ENCODE assay signal across 8 cellular contexts in the genomic region with DNA sequence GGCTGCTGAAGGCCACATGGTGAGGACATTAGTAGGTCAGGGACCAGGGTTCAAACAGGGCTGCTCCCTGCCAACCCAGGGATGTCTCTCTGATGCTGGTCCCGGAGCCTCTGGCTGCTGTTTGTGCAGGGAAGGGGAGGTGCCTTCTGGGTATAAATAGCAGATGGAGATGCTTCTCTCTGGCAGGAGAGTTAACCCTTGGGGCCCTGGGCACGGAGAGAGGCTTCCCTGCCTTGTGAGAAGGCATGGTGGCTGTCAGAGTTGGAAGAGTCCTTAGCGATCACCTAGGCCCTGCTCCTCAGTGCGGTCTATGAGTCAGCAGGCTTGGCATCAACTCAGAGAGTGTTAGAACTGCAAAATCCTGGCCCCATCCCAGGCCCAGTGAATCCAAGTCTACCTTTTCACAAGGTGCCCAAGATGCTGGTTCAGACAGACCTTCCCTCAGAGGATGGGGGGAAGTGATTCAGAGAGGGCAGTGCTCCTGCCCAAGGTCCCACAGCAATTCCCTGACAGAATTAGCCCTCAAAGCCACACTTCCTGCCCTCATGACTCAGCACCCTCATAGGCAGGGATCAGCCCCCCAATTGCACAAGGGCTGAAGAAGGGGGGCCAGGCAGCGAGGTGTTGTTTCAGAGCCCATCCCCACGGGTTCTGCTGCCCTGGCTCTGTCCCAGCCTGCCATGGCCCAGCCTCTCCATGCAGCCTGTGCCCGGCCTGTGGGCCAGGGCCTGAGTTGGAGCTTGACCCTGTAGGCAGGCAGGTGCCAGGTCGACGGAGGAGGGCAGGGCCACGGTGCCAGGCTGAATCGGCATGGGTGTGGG. TPM values are rescaled to one million over a fixed set of nuclear protein-coding genes. Genes with fewer than 3 reads are reported as not detected.
A peak's percentile ranks its signal among the peaks of the same experiment; 100 is the strongest.
DNase-seq lines count a peak whose midpoint lies in the region; ATAC-seq, FAIRE-seq and TF ChIP-seq lines count a peak whose summit lies in the region.

No MANE protein-coding gene starts in this region.

- no peaks in the 10 kb centered on the region for H4K20me1 ChIP-seq in GM12878 (ENCODE audit: control insufficient read depth, insufficient read depth)

- H2AFZ ChIP-seq in GM12878 (ENCODE audit: control insufficient read depth, low read depth, low read length) = no peak overlapping the region

- TF ChIP-seq RAD21 in GM12878 (IDR thresholded peaks at IDR 0.05; ENCODE audit: insufficient read depth, low read depth, low read length) = no peak

- 36% methylated on average over 10 of the region's 11 CpGs for WGBS in GM12878 (ENCODE audit: insufficient coverage, insufficient replicate concordance, low lambda C conversion rate, missing lambda C conversion rate)

- RAD21 ChIA-PET in GM12878 (lab: Charles Lee; ENCODE audit: unreplicated experiment) = no interaction called here

- H3K9me3 ChIP-seq in AG04450 (ENCODE audit: control insufficient read depth, insufficient read depth, low read length) (no peaks in the 10 kb centered on the region), GM12878 (replicated peaks; ENCODE audit: control insufficient read depth, insufficient read depth, low read length) (no peaks in the 10 kb centered on the region)

- peak overlapping the region; percentile 61 for H3K27ac ChIP-seq in AG04450 (ENCODE audit: low read depth, low read length)
- H3K27ac ChIP-seq in GM12878 (ENCODE audit: control insufficient read depth, insufficient read depth) = no peak overlapping the region

- TF ChIP-seq CTCF in AG04450 (IDR thresholded peaks at IDR 0.05; ENCODE audit: low read depth, low read length) (no peak), LNCaP clone FGC (IDR thresholded peaks at IDR 0.05; ENCODE audit: control insufficient read depth, extremely low read depth, insufficient read depth) (no peak), GM12878 (IDR thresholded peaks at IDR 0.05 in 2 of 3, conservative IDR thresholded peaks at IDR 0.05 in 1 of 3; ENCODE audit: control insufficient read depth in 2 of 3, extremely low read depth in 1 of 3, insufficient read depth in 1 of 3, low read depth in 3 of 3, low read length in 3 of 3) (no peak)

- no peaks in the 10 kb centered on the region for H3K79me2 ChIP-seq in GM12878 (ENCODE audit: control insufficient read depth, insufficient read depth, low read length)

- no peak for FAIRE-seq in GM12878 (lab: Jason Lieb, UNC)

- CTCF ChIA-PET in AG04450 (lab: Charles Lee) (interaction anchor here (1.1 kb wide), 1 partner anchor 87 kb away, joined by 3 read pairs; no protein-coding TSS in a partner anchor), GM12878 (lab: Yijun Ruan, JAX) (no interaction called here)

- no peak overlapping the region for H3K4me2 ChIP-seq in GM12878 (ENCODE audit: control insufficient read depth, insufficient read depth)

- SMC1A ChIA-PET in GM12878 (lab: Charles Lee; ENCODE audit: uncharacterized antibody, unreplicated experiment) = no interaction called here

- no peak for TF ChIP-seq POLR2A in GM12878 (IDR thresholded peaks at IDR 0.05; ENCODE audit: low read depth, low read length)

- H3K4me3 ChIP-seq in AG04450 (ENCODE audit: low read depth, low read length) = peak overlapping the region; percentile 33
- no peak overlapping the region for H3K4me3 ChIP-seq in LNCaP clone FGC (ENCODE audit: low read depth, low read length)
- H3K4me3 ChIP-seq in GM12878 = no peak overlapping the region

- H3K36me3 ChIP-seq in GM12878 (ENCODE audit: control insufficient read depth in 2 of 2, insufficient read depth in 2 of 2, low read length in 1 of 2) = no peaks in the 10 kb centered on the region

- intact Hi-C loops in GM12878 (cut with micrococcal nuclease; ENCODE audit: unreplicated experiment) = no loop called here

- no peaks in the 10 kb centered on the region for H3K4me1 ChIP-seq in GM12878 (ENCODE audit: control insufficient read depth, insufficient read depth, low read length)

- no peak overlapping the region for H3K9ac ChIP-seq in GM12878 (ENCODE audit: control insufficient read depth, insufficient read depth, low read length)

- TF ChIP-seq EP300 in GM12878 (IDR thresholded peaks at IDR 0.05; ENCODE audit: borderline replicate concordance in 1 of 2, control insufficient read depth in 1 of 2, low read depth in 2 of 2, low read length in 2 of 2) = no peak

- in situ Hi-C loops in GM12878 (cut with MboI) = no loop called here

- peak; percentile 65 for DNase-seq in AG04450 (ENCODE audit: low read depth, low spot score)
- peak; percentile 72 for DNase-seq in LNCaP clone FGC (ENCODE audit: low read depth)
- no peak for DNase-seq in GM12878 (ENCODE audit: low read depth, low spot score)
- peak; percentile 77 for DNase-seq in left lobe of liver (ENCODE audit: low spot score)
- DNase-seq in Ammon's horn (ENCODE audit: low spot score) = no peak
- no peak for DNase-seq in effector CD4-positive, alpha-beta T cell

- H3K27me3 ChIP-seq in AG04450 (ENCODE audit: control insufficient read depth, insufficient read depth, low read length) (no peaks in the 10 kb centered on the region), GM12878 (replicated peaks in 1 of 2; ENCODE audit: control insufficient read depth in 2 of 2, insufficient read depth in 2 of 2, low read length in 1 of 2) (no peaks in the 10 kb centered on the region)

- POLR2A ChIA-PET in AG04450 (lab: Yijun Ruan, JAX) (no interaction called here), GM12878 (lab: Charles Lee) (no interaction called here)

- BruUV-seq in GM12878 (replicated peaks; lab: Mats Ljungman, UMichigan) = no TSS peak

- ATAC-seq in GM12878 (peak; percentile 40; the same call in 2 of the 3 replicates), left lobe of liver (peak; percentile 91), HG03571 (IDR thresholded peaks at IDR 0.05; ENCODE audit: unreplicated experiment) (no peak), GM18517 (IDR thresholded peaks at IDR 0.05; ENCODE audit: unreplicated experiment) (no peak)

TF ChIP-seq in GM12878, 131 proteins besides CTCF, POLR2A, EP300 and RAD21 (continues in another document):
- no peak for TF ChIP-seq MYC (IDR thresholded peaks at IDR 0.05; ENCODE audit: insufficient read depth, insufficient read length, insufficient replicate concordance, low read length, severe bottlenecking)
- no peak for TF ChIP-seq FOXM1 (IDR thresholded peaks at IDR 0.05; ENCODE audit: low read depth, low read length)

RNA-seq across cellular contexts. Expression of gene CAMK2A, which starts 25.6 kb away (rescaled TPM):
- polyA plus RNA-seq in AG04450 (2011; rRNA removed) (0.37 and 0.46 TPM in 2 replicates), GM12878 (2011; rRNA removed) (not detected in 2 replicates), GM12878 (2014; fragmentation: Illumina TruSeq; extraction: Trizol) (not detected in 2 replicates), GM12878 (2014; fragmentation: Nextera tagmentation; extraction: Ambion mirVana) (not detected), GM12878 (2014; rRNA removed) (not detected in 2 replicates), GM12878 (2016; fragmentation: Nextera tagmentation; extraction: Ambion mirVana) (not detected)
- 0.41 and 0.65 TPM in 2 replicates for polyA minus RNA-seq in AG04450 (2011; rRNA and poly(A)+ RNA removed)
- total RNA-seq in GM12878 (2013; cell fraction: nucleolus; rRNA removed) = not detected in 2 replicates
- total RNA-seq in GM12878 (2014; rRNA removed) (0.11 TPM in 1 of 2 replicates, not detected in the other), GM12878 (2014; rRNA removed; fragmentation: Illumina TruSeq; extraction: Trizol) (not detected in 2 replicates), GM12878 (2021) (not detected in 2 replicates), left lobe of liver (not detected)
- polyA plus RNA-seq in GM12878 (2011; ENCODE audit: low read depth) = not detected
- polyA plus RNA-seq in GM12878 (2011; cell fraction: cytosol; rRNA removed) = 0.03 TPM in 2 replicates
- 0.09 and 0.13 TPM in 2 replicates for polyA plus RNA-seq in GM12878 (2011; cell fraction: nucleus; rRNA removed)
- polyA plus RNA-seq in GM12878 (2012) = 0.08 TPM in 1 of 2 replicates, not detected in the other
- polyA minus RNA-seq in GM12878 (2011; rRNA and poly(A)+ RNA removed) = 0.52 TPM in 1 of 2 replicates, not detected in the other
- polyA minus RNA-seq in GM12878 (2011; cell fraction: cytosol; rRNA and poly(A)+ RNA removed) = not detected in 2 replicates
- 0.19 TPM in 1 of 2 replicates, not detected in the other for polyA minus RNA-seq in GM12878 (2011; cell fraction: nucleus; rRNA and poly(A)+ RNA removed)

RNA-seq across cellular contexts. Expression of gene ARSI, which starts 38.7 kb away (rescaled TPM):
- polyA plus RNA-seq in AG04450 (2011; rRNA removed) (11.3 and 15.8 TPM in 2 replicates), GM12878 (2011; rRNA removed) (not detected in 2 replicates), GM12878 (2014; fragmentation: Illumina TruSeq; extraction: Trizol) (not detected in 2 replicates), GM12878 (2014; fragmentation: Nextera tagmentation; extraction: Ambion mirVana) (not detected), GM12878 (2014; rRNA removed) (not detected in 2 replicates), GM12878 (2016; fragmentation: Nextera tagmentation; extraction: Ambion mirVana) (not detected)
- 13.7 and 21.4 TPM in 2 replicates for polyA minus RNA-seq in AG04450 (2011; rRNA and poly(A)+ RNA removed)
- total RNA-seq in GM12878 (2013; cell fraction: nucleolus; rRNA removed) = 0.15 TPM in 1 of 2 replicates, not detected in the other
- total RNA-seq in GM12878 (2014; rRNA removed) (not detected in 2 replicates), GM12878 (2014; rRNA removed; fragmentation: Illumina TruSeq; extraction: Trizol) (not detected in 2 replicates), GM12878 (2021) (not detected in 2 replicates), left lobe of liver (0.43 TPM)
- polyA plus RNA-seq in GM12878 (2011; ENCODE audit: low read depth) = not detected
- not detected in 2 replicates for polyA plus RNA-seq in GM12878 (2011; cell fraction: cytosol; rRNA removed)
- not detected in 2 replicates for polyA plus RNA-seq in GM12878 (2011; cell fraction: nucleus; rRNA removed)
- polyA plus RNA-seq in GM12878 (2012) = not detected in 2 replicates
- polyA minus RNA-seq in GM12878 (2011; rRNA and poly(A)+ RNA removed) = not detected in 2 replicates
- not detected in 2 replicates for polyA minus RNA-seq in GM12878 (2011; cell fraction: cytosol; rRNA and poly(A)+ RNA removed)
- not detected in 2 replicates for polyA minus RNA-seq in GM12878 (2011; cell fraction: nucleus; rRNA and poly(A)+ RNA removed)

Comparison
In these comparisons a context has a peak if more than half of its experiments do, and no peak if none do; other contexts are left out.
1. DNase-seq: peak in AG04450 (single experiment), LNCaP clone FGC (single experiment) and left lobe of liver (single experiment); none in GM12878 (single experiment), Ammon's horn (single experiment) and effector CD4-positive, alpha-beta T cell (single experiment).
2. ATAC-seq: peak in GM12878 (single experiment) and left lobe of liver (single experiment); none in HG03571 (single experiment) and GM18517 (single experiment).